In the genomic region with DNA sequence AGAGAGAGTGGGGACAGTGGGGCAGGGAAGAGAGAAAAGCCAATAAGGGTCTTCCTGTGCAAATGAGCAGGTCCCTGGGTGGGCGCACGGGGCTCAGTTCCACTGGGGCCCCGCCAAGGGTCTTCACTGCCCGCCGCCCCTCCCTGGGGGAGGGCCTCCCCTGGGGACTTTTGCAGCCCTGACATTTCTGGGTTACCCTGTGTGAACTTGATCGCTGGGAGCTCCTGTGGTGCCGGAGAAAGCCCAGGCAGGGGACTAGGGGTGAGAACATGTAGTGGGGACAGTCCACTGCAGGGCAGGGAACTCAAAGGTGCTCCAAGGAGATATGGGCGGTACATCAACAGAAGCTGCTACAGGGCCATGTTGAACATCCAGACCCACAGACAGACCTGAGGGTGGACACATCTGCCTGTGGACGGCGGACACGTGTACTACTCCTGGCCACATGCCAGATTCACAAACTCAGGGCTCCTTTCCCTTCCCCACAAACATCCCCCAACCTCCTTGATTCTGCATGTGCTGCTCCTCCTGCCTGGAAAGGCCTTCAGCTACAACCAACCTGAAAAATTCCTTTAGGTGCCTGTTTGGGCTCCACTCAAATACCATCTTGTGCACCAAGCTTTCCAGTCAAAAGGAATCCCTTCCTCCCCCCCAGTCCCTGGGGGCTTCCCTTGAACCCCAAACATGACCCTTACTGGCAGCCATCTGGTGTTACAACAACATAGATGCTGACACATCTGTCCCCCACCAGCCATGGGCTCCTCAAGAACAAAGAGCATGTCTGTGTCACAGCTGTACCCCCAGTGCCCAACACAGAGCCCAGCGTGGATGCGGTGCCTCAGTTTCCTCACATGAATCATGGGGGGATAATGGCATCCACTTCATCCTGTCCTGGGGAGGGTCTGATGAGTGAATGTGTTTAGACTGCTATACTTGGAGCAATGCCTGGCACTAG, we compare ENCODE assay signal across 16 cellular contexts. TPM values are rescaled to one million over a fixed set of nuclear protein-coding genes. Genes with fewer than 3 reads are reported as not detected.
A peak's percentile ranks its signal among the peaks of the same experiment; 100 is the strongest.
DNase-seq lines count a peak whose midpoint lies in the region; ATAC-seq lines count a peak whose summit lies in the region.
"Had no signal": no experiment of that assay in that cellular context is flagged by ENCODE, and none has a peak within 500 bp of the region (broad histone marks: within the 10 kb centered on the region; RNA-seq: fewer than 3 reads in every experiment).

No MANE protein-coding gene starts in this region.

- H3K4me1 Mint-ChIP-seq in IgD-negative memory B cell, result peaks cover 54 to 85% (median 70%) of the 10 kb centered on the region in 3 donors

- peak overlapping the region in 3 of 4 donors; percentile 21 to 78 (median 50) for H3K4me3 Mint-ChIP-seq in IgD-negative memory B cell

- DNase-seq in AG20443 (ENCODE audit: low spot score), result peak; percentile 6
- peak; percentile 52 for DNase-seq in activated CD8-positive, alpha-beta memory T cell treated with anti-CD3 and anti-CD28 coated beads, Interleukin-2, amount 50 U/mL, for 48 hours
- peak; percentile 68 for DNase-seq in mesenteric fat pad (ENCODE audit: low spot score)
- no peak for DNase-seq in NCI-H146 (lab: John Stamatoyannopoulos, UW)
- DNase-seq: activated naive CD4-positive, alpha-beta T cell treated with Interleukin-2 at 50 U/mL for 16 hours; body of pancreas; mesenchymal stem cell; NCI-H2081 treated with DMSO at 0.1 percent for 48 hours; NCI-H524 treated with DMSO at 0.1 percent for 48 hours; OCI-M1; retina had no signal

- ATAC-seq in HG02981 (IDR thresholded peaks at IDR 0.05; ENCODE audit: unreplicated experiment) (no peak), HG02759 (IDR thresholded peaks at IDR 0.05; ENCODE audit: unreplicated experiment) (no peak), GM21737 (IDR thresholded peaks at IDR 0.05; ENCODE audit: unreplicated experiment) (no peak)
- ATAC-seq: body of pancreas, HCT116 had no signal

- no peaks in the 10 kb centered on the region for H3K9me3 Mint-ChIP-seq in IgD-negative memory B cell

- no peaks in the 10 kb centered on the region for H3K36me3 Mint-ChIP-seq in IgD-negative memory B cell

- no peaks in the 10 kb centered on the region for H3K27me3 Mint-ChIP-seq in IgD-negative memory B cell

- H3K27ac Mint-ChIP-seq in IgD-negative memory B cell, result peak overlapping the region; percentile 89 to 99 (median 98)

RNA-seq across cellular contexts. Expression of gene NEK6, which starts 42.9 kb away (rescaled TPM):
- polyA plus RNA-seq in IgD-negative memory B cell, result 76.2 TPM
- 97.9 TPM for total RNA-seq in mesenteric fat pad
